ENCODE assay signal across 22 cellular contexts in genomic region chr2:1811971-1812350, GRCh38.
"Had no signal": no experiment of that assay in that cellular context is flagged by ENCODE, and none has a peak within 500 bp of the region (broad histone marks: within the 10 kb centered on the region; RNA-seq: fewer than 3 reads in every experiment).

No MANE protein-coding gene starts in this region.

- H3K36me3 Mint-ChIP-seq: immature natural killer cell; memory B cell; natural killer cell treated with Interleukin-12 subunit alpha and Interleukin-12 subunit beta and Interleukin-15 and Interleukin-18, amount 100 ng/mL, for 72 hours; stimulated activated naive B cell treated with anti-CD40 and anti-IgM and Interleukin-4, amounts not matched to agents 10 μg/mL and 1 μg/mL and 100 μg/mL, for 72 hours had no signal

- H3K4me1 Mint-ChIP-seq: immature natural killer cell; memory B cell; stimulated activated naive B cell treated with anti-CD40 and anti-IgM and Interleukin-4, amounts not matched to agents 10 μg/mL and 1 μg/mL and 100 μg/mL, for 72 hours; stimulated activated naive CD8-positive, alpha-beta T cell treated with anti-CD3 and anti-CD28 coated beads, Interleukin-15, amount 100 ng/mL, for 72 hours had no signal

- ATAC-seq: gastrocnemius medialis; left cardiac atrium; lower lobe of right lung; natural killer cell treated with Interleukin-12 subunit alpha and Interleukin-12 subunit beta and Interleukin-15 and Interleukin-18, amount 100 ng/mL, for 72 hours; right lobe of liver; stimulated activated naive B cell treated with anti-CD40 and anti-IgM and Interleukin-4, amounts not matched to agents 10 μg/mL and 1 μg/mL and 100 μg/mL, for 72 hours; stimulated activated naive CD8-positive, alpha-beta T cell treated with anti-CD3 and anti-CD28 coated beads, Interleukin-15, amount 100 ng/mL, for 72 hours had no signal

- H3K4me3 ChIP-seq: esophagus muscularis mucosa, gastrocnemius medialis, left ventricle myocardium inferior, lower lobe of right lung, ovary, prostate gland, right lobe of liver, testis, tibial nerve had no signal

- H3K27ac Mint-ChIP-seq: immature natural killer cell; memory B cell; natural killer cell treated with Interleukin-12 subunit alpha and Interleukin-12 subunit beta and Interleukin-15 and Interleukin-18, amount 100 ng/mL, for 72 hours; stimulated activated naive B cell treated with anti-CD40 and anti-IgM and Interleukin-4, amounts not matched to agents 10 μg/mL and 1 μg/mL and 100 μg/mL, for 72 hours had no signal

- H3K4me3 Mint-ChIP-seq: immature natural killer cell; memory B cell; natural killer cell treated with Interleukin-12 subunit alpha and Interleukin-12 subunit beta and Interleukin-15 and Interleukin-18, amount 100 ng/mL, for 72 hours; stimulated activated naive B cell treated with anti-CD40 and anti-IgM and Interleukin-4, amounts not matched to agents 10 μg/mL and 1 μg/mL and 100 μg/mL, for 72 hours; stimulated activated naive CD8-positive, alpha-beta T cell treated with anti-CD3 and anti-CD28 coated beads, Interleukin-15, amount 100 ng/mL, for 72 hours had no signal

- H3K9me3 ChIP-seq: esophagus muscularis mucosa, gastrocnemius medialis, left ventricle myocardium inferior, lower lobe of right lung, neutrophil, ovary, prostate gland, right lobe of liver, testis, tibial nerve had no signal

- DNase-seq: central memory CD4-positive, alpha-beta T cell; effector memory CD4-positive, alpha-beta T cell; gastrocnemius medialis; immature natural killer cell; left cardiac atrium; left ventricle myocardium inferior; lower lobe of right lung; midbrain; ovary; stimulated activated CD4-positive, alpha-beta T cell treated with anti-CD3 and anti-CD28 coated beads, Interleukin-2, amount 100 ng/mL, for 24 hours; stimulated activated CD4-positive, alpha-beta T cell treated with anti-CD3 and anti-CD28 coated beads, Interleukin-4, amount 100 ng/mL, for 4 hours; stimulated activated naive B cell treated with anti-CD40 and anti-IgM and Interleukin-4, amounts not matched to agents 10 μg/mL and 1 μg/mL and 100 μg/mL, for 72 hours; stimulated activated naive CD8-positive, alpha-beta T cell treated with anti-CD3 and anti-CD28 coated beads, Interleukin-15, amount 100 ng/mL, for 72 hours; testis had no signal

- H3K27ac ChIP-seq: epithelial cell of prostate, esophagus muscularis mucosa, gastrocnemius medialis, left ventricle myocardium inferior, lower lobe of right lung, neutrophil, ovary, prostate gland, right lobe of liver, testis, tibial nerve had no signal

- H3K4me1 ChIP-seq: lower lobe of right lung, right lobe of liver had no signal

- H3K9me3 Mint-ChIP-seq: immature natural killer cell; memory B cell; natural killer cell treated with Interleukin-12 subunit alpha and Interleukin-12 subunit beta and Interleukin-15 and Interleukin-18, amount 100 ng/mL, for 72 hours; stimulated activated naive CD8-positive, alpha-beta T cell treated with anti-CD3 and anti-CD28 coated beads, Interleukin-15, amount 100 ng/mL, for 72 hours had no signal

- H3K27me3 ChIP-seq: gastrocnemius medialis, ovary, right lobe of liver, testis, tibial nerve had no signal

- H3K36me3 ChIP-seq: esophagus muscularis mucosa, gastrocnemius medialis, left ventricle myocardium inferior, lower lobe of right lung, neutrophil, ovary, prostate gland, right lobe of liver, tibial nerve had no signal
